Comparison of ENCODE assay signal across 1 cellular context in genomic region chr2:109415460-109416004, GRCh38.
TF ChIP-seq lines count a peak whose summit lies in the region.

No MANE protein-coding gene starts in this region.

TF ChIP-seq in H1, 55 proteins besides CTCF, POLR2A, EP300 and RAD21:
- TF ChIP-seq RNF2 (IDR thresholded peaks at IDR 0.05; ENCODE audit: borderline replicate concordance, low read depth, low read length, missing control alignments, poor library complexity, severe bottlenecking) (no peak), EGR1 (IDR thresholded peaks at IDR 0.05; ENCODE audit: borderline replicate concordance, low read depth, low read length) (no peak), CHD1 (IDR thresholded peaks at IDR 0.05; ENCODE audit: low read depth, low read length) (no peak), YY1 (IDR thresholded peaks at IDR 0.05; ENCODE audit: low read depth, low read length) (no peak), JUND (IDR thresholded peaks at IDR 0.05; ENCODE audit: low read length) (no peak), KDM5A (IDR thresholded peaks at IDR 0.05; ENCODE audit: low read length) (no peak), BCL11A (IDR thresholded peaks at IDR 0.05; ENCODE audit: low read depth in 2 of 2, low read length in 2 of 2) (no peak), BRCA1 (IDR thresholded peaks at IDR 0.05; ENCODE audit: low read depth, low read length) (no peak), FOSL1 (IDR thresholded peaks at IDR 0.05; ENCODE audit: insufficient read depth, low read depth, low read length) (no peak), BACH1 (IDR thresholded peaks at IDR 0.05; ENCODE audit: low read length) (no peak), SP1 (IDR thresholded peaks at IDR 0.05; ENCODE audit: low read depth, low read length) (no peak), SP4 (IDR thresholded peaks at IDR 0.05; ENCODE audit: low read length) (no peak)
- TF ChIP-seq, protein P1, sequence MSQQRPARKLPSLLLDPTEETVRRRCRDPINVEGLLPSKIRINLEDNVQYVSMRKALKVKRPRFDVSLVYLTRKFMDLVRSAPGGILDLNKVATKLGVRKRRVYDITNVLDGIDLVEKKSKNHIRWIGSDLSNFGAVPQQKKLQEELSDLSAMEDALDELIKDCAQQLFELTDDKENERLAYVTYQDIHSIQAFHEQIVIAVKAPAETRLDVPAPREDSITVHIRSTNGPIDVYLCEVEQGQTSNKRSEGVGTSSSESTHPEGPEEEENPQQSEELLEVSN (IDR thresholded peaks at IDR 0.05), result no peak
